ENCODE assay signal across 8 cellular contexts in genomic region chr9:124222918-124223720, GRCh38. TPM values are rescaled to one million over a fixed set of nuclear protein-coding genes. Genes with fewer than 3 reads are reported as not detected.
A peak's percentile ranks its signal among the peaks of the same experiment; 100 is the strongest.
DNase-seq lines count a peak whose midpoint lies in the region; ATAC-seq and TF ChIP-seq lines count a peak whose summit lies in the region.

No MANE protein-coding gene starts in this region.

- H3K27ac Mint-ChIP-seq in MCF 10A (ENCODE audit: low read depth, unreplicated experiment) (no peak overlapping the region), activated B cell treated with CpG ODN at 0.5 μM for 24 hours (peak overlapping the region; percentile 43)

- no peaks in the 10 kb centered on the region for H3K36me3 ChIP-seq in breast epithelium
- no peaks in the 10 kb centered on the region for H3K36me3 ChIP-seq in aorta (ENCODE audit: control insufficient read depth in 1 of 2, insufficient read depth in 2 of 2, low read length in 1 of 2)

- H3K36me3 Mint-ChIP-seq in MCF 10A (ENCODE audit: insufficient read depth, unreplicated experiment): no peaks in the 10 kb centered on the region
- H3K36me3 Mint-ChIP-seq in activated B cell treated with CpG ODN at 0.5 μM for 24 hours (ENCODE audit: low read depth): no peaks in the 10 kb centered on the region

- no peak for TF ChIP-seq POLR2A in breast epithelium (IDR thresholded peaks at IDR 0.05)

- 87 to 89% methylated on average over 10 of the region's 10 CpGs for WGBS in aorta, 2 donors

- ATAC-seq in activated B cell treated with CpG ODN at 0.5 μM for 24 hours (ENCODE audit: low read depth) (no peak), aorta (ENCODE audit: low FRiP score) (peak; percentile 54), GM19328 (IDR thresholded peaks at IDR 0.05; ENCODE audit: unreplicated experiment) (no peak), HG02588 (IDR thresholded peaks at IDR 0.05; ENCODE audit: unreplicated experiment) (no peak)

- H3K4me1 Mint-ChIP-seq in MCF 10A (ENCODE audit: insufficient read depth, unreplicated experiment) (no peaks in the 10 kb centered on the region), activated B cell treated with CpG ODN at 0.5 μM for 24 hours (peaks cover 46% of the 10 kb centered on the region)

- H3K9me3 Mint-ChIP-seq in MCF 10A (ENCODE audit: unreplicated experiment): no peaks in the 10 kb centered on the region
- H3K9me3 Mint-ChIP-seq in activated B cell treated with CpG ODN at 0.5 μM for 24 hours: no peaks in the 10 kb centered on the region

- no peak overlapping the region for H3K4me3 ChIP-seq in breast epithelium
- H3K4me3 ChIP-seq in aorta (ENCODE audit: low read length in 2 of 2): no peak overlapping the region

- peak overlapping the region in 1 of 2 donors; percentile 45 for H3K27ac ChIP-seq in breast epithelium
- no peak overlapping the region for H3K27ac ChIP-seq in aorta (ENCODE audit: low read depth in 1 of 2, low read length in 2 of 2)

- no peaks in the 10 kb centered on the region for H3K4me1 ChIP-seq in breast epithelium
- no peaks in the 10 kb centered on the region for H3K4me1 ChIP-seq in aorta (ENCODE audit: control insufficient read depth in 1 of 2, insufficient read depth in 2 of 2, low read length in 2 of 2)

- CTCF ChIA-PET in MCF 10A (lab: Yijun Ruan, JAX) (interaction anchor here (0.7 kb wide), 1 partner anchor 1145 kb away, joined by 3 read pairs; no protein-coding TSS in a partner anchor), activated B cell treated with CpG ODN at 0.5 μM for 24 hours (lab: Charles Lee) (interaction anchor here (1.7 kb wide), 1 partner anchor 26 kb away, joined by 4 read pairs; no protein-coding TSS in a partner anchor)

- no peak for TF ChIP-seq CTCF in breast epithelium (IDR thresholded peaks at IDR 0.05)
- no peak for TF ChIP-seq CTCF in MCF 10A (IDR thresholded peaks at IDR 0.05; ENCODE audit: unreplicated experiment)
- TF ChIP-seq CTCF in activated B cell treated with CpG ODN at 0.5 μM for 24 hours (IDR thresholded peaks at IDR 0.05): no peak

- intact Hi-C loops in breast epithelium (cut with DNase I; ENCODE audit: low total_unique reads): loop anchor here (1.0 kb wide), 1 partner anchor 28 kb away; no protein-coding TSS in a partner anchor
- intact Hi-C loops in MCF 10A (cut with micrococcal nuclease): no loop called here
- intact Hi-C loops in activated B cell treated with CpG ODN at 0.5 μM for 24 hours (cut with micrococcal nuclease): no loop called here
- intact Hi-C loops in aorta (cut with DNase I): loop anchor here in 1 of 2 donors (10.0 kb wide), 1 partner anchor 88 kb away; no protein-coding TSS in a partner anchor

- H3K9me3 ChIP-seq in breast epithelium (no peaks in the 10 kb centered on the region), aorta (ENCODE audit: control insufficient read depth, low read length) (no peaks in the 10 kb centered on the region)

- POLR2A ChIA-PET in MCF 10A (lab: Yijun Ruan, JAX): no interaction called here
- POLR2A ChIA-PET in activated B cell treated with CpG ODN at 0.5 μM for 24 hours (lab: Charles Lee): interaction anchor here (1.3 to 2.4 kb wide), 2 partner anchors 15 to 69 kb away, joined by 3 to 6 read pairs; no protein-coding TSS in a partner anchor

- DNase-seq in breast epithelium (ENCODE audit: low spot score in 2 of 2) (peak; percentile 68 to 75), MCF 10A (ENCODE audit: unreplicated experiment) (no peak), activated B cell treated with CpG ODN at 0.5 μM for 24 hours (no peak), left kidney (ENCODE audit: low read depth, low spot score) (peak; percentile 27), aorta (peak; percentile 85 to 93), superior temporal gyrus (ENCODE audit: extremely low spot score) (no peak)

- H3K4me3 Mint-ChIP-seq in MCF 10A (ENCODE audit: unreplicated experiment) (no peak overlapping the region), activated B cell treated with CpG ODN at 0.5 μM for 24 hours (no peak overlapping the region)

- H3K27me3 ChIP-seq in breast epithelium (no peaks in the 10 kb centered on the region), aorta (ENCODE audit: control insufficient read depth in 1 of 2, insufficient read depth in 2 of 2, low read length in 1 of 2) (no peaks in the 10 kb centered on the region)

- peaks cover 29% of the 10 kb centered on the region for H3K27me3 Mint-ChIP-seq in MCF 10A (ENCODE audit: insufficient read depth, unreplicated experiment)
- no peaks in the 10 kb centered on the region for H3K27me3 Mint-ChIP-seq in activated B cell treated with CpG ODN at 0.5 μM for 24 hours

- BruUV-seq in MCF 10A (replicated peaks; lab: Mats Ljungman, UMichigan): no TSS peak

RNA-seq across cellular contexts. Expression of gene NEK6, which starts 34.6 kb away (rescaled TPM):
- total RNA-seq in breast epithelium (10 to 100 TPM; 17.8 to 31.5 (median 22.2) TPM), MCF 10A (2022) (25.1 and 27.5 TPM in 2 replicates), activated B cell treated with CpG ODN at 0.5 μM for 24 hours (110 and 115 TPM in 2 replicates), aorta (10 to 100 TPM; 60.5 to 72.8 TPM)
- polyA plus RNA-seq in aorta: 10 to 100 TPM in 1 of 2 donors, 1 to 10 TPM in 1; 8.2 to 13.4 TPM

Comparison
In these comparisons a context has a peak if more than half of its experiments do, and no peak if none do; other contexts are left out.
1. DNase-seq: peak in breast epithelium (2 of 2), left kidney (single experiment) and aorta (2 of 2); none in MCF 10A (single experiment), activated B cell treated with CpG ODN at 0.5 μM for 24 hours (single experiment) and superior temporal gyrus (single experiment).